ENCODE assay signal across 8 cellular contexts in genomic region chr1:10430216-10431064, GRCh38. TPM values are rescaled to one million over a fixed set of nuclear protein-coding genes. Genes with fewer than 3 reads are reported as not detected.
A peak's percentile ranks its signal among the peaks of the same experiment; 100 is the strongest.
DNase-seq lines count a peak whose midpoint lies in the region; ATAC-seq and TF ChIP-seq lines count a peak whose summit lies in the region.

Gene CENPS (plus strand): TSS chr1:10430433. CDS start chr1:10430518, 85 bp downstream.

- peak; percentile 92 for TF ChIP-seq CTCF in GM12864 (IDR thresholded peaks at IDR 0.05; ENCODE audit: low read depth, low read length, missing control alignments)
- peak; percentile 64 for TF ChIP-seq CTCF in NB4 (IDR thresholded peaks at IDR 0.05; ENCODE audit: low read depth, low read length)
- TF ChIP-seq CTCF in SU-DHL-6 (IDR thresholded peaks at IDR 0.05; ENCODE audit: insufficient read depth, low read length, poor library complexity, severe bottlenecking) = peak; percentile 74
- peak; percentile 92 for TF ChIP-seq CTCF in parathyroid adenoma (IDR thresholded peaks at IDR 0.05)
- peak; percentile 96 to 99 for TF ChIP-seq CTCF in tibial artery (IDR thresholded peaks at IDR 0.05)

- H3K9me3 ChIP-seq in SU-DHL-6 (ENCODE audit: insufficient read depth, low read length) = no peaks in the 10 kb centered on the region
- H3K9me3 ChIP-seq in parathyroid adenoma (ENCODE audit: control insufficient read depth, low read length) = no peaks in the 10 kb centered on the region
- H3K9me3 ChIP-seq in tibial artery = no peaks in the 10 kb centered on the region

- peak; percentile 78 for ATAC-seq in HG02571 (IDR thresholded peaks at IDR 0.05; ENCODE audit: unreplicated experiment)
- peak; percentile 98 for ATAC-seq in Right ventricle myocardium superior (ENCODE audit: poor library complexity)

- no peaks in the 10 kb centered on the region for H3K9me2 ChIP-seq in SU-DHL-6 (replicated peaks; ENCODE audit: insufficient read depth, low read length)

- H3K36me3 Mint-ChIP-seq in activated naive CD8-positive, alpha-beta T cell treated with anti-CD3 and anti-CD28 coated beads for 36 hours = peaks cover 5% of the 10 kb centered on the region

- no peaks in the 10 kb centered on the region for H3F3A ChIP-seq in SU-DHL-6 (ENCODE audit: insufficient read depth)

- no peaks in the 10 kb centered on the region for H3K36me3 ChIP-seq in SU-DHL-6 (ENCODE audit: low read length)
- no peaks in the 10 kb centered on the region for H3K36me3 ChIP-seq in parathyroid adenoma (ENCODE audit: control insufficient read depth, insufficient read depth, low read length)
- no peaks in the 10 kb centered on the region for H3K36me3 ChIP-seq in tibial artery

- H3K27me3 Mint-ChIP-seq in activated naive CD8-positive, alpha-beta T cell treated with anti-CD3 and anti-CD28 coated beads for 36 hours = no peaks in the 10 kb centered on the region

- H3K4me3 ChIP-seq in GM12864 (ENCODE audit: low read depth, low read length) = peak within 1 kb of the TSS; percentile 96
- peak within 1 kb of the TSS; percentile 84 for H3K4me3 ChIP-seq in NB4 (ENCODE audit: low read depth, low read length)
- peak within 1 kb of the TSS; percentile 90 for H3K4me3 ChIP-seq in SU-DHL-6 (ENCODE audit: insufficient read depth, low read length, poor library complexity, severe bottlenecking)
- peak within 1 kb of the TSS; percentile 95 for H3K4me3 ChIP-seq in parathyroid adenoma (ENCODE audit: low read depth, low read length)
- H3K4me3 ChIP-seq in tibial artery = peak within 1 kb of the TSS; percentile 59 to 65

- H3K4me3 Mint-ChIP-seq in activated naive CD8-positive, alpha-beta T cell treated with anti-CD3 and anti-CD28 coated beads for 36 hours = peak within 1 kb of the TSS; percentile 91

- peak within 1 kb of the TSS; percentile 96 for H2AFZ ChIP-seq in SU-DHL-6 (ENCODE audit: low read depth, low read length, severe bottlenecking)
- peak within 1 kb of the TSS; percentile 93 for H2AFZ ChIP-seq in parathyroid adenoma

- H3K9ac ChIP-seq in SU-DHL-6 (ENCODE audit: low read length) (peak within 1 kb of the TSS; percentile 88), parathyroid adenoma (no peak within 1 kb of the TSS)

- H3K4me2 ChIP-seq in SU-DHL-6 (ENCODE audit: low read depth, low read length, poor library complexity, severe bottlenecking) (peak within 1 kb of the TSS; percentile 95), parathyroid adenoma (ENCODE audit: low read length) (peak within 1 kb of the TSS; percentile 94)

- peak; percentile 60 for TF ChIP-seq POLR2A in NB4 (IDR thresholded peaks at IDR 0.05; ENCODE audit: extremely low read depth, insufficient read length)

- H3K27ac Mint-ChIP-seq in activated naive CD8-positive, alpha-beta T cell treated with anti-CD3 and anti-CD28 coated beads for 36 hours = peak within 1 kb of the TSS; percentile 96

- intact Hi-C loops in Right ventricle myocardium superior (cut with DNase I) (loop anchor here (10.0 kb wide), 1 partner anchor 64 kb away; no protein-coding TSS in a partner anchor), tibial artery (cut with DNase I; ENCODE audit: low total_unique reads) (loop anchor here (2.0 to 5.0 kb wide), 2 partner anchors 42 to 62 kb away; partner anchors contain the start of gene DFFA)

- peak; percentile 63 for DNase-seq in GM12864 (ENCODE audit: low read depth)
- DNase-seq in NB4 (ENCODE audit: low read depth) = peak; percentile 92
- peak; percentile 96 for DNase-seq in activated naive CD8-positive, alpha-beta T cell treated with anti-CD3 and anti-CD28 coated beads for 36 hours
- DNase-seq in Right ventricle myocardium superior = peak; percentile 95
- peak; percentile 82 to 92 for DNase-seq in tibial artery

- no peaks in the 10 kb centered on the region for H4K20me1 ChIP-seq in SU-DHL-6 (ENCODE audit: low read depth, low read length)

- H3K27ac ChIP-seq in SU-DHL-6 (ENCODE audit: low read depth, low read length) (peak within 1 kb of the TSS; percentile 83), parathyroid adenoma (peak within 1 kb of the TSS; percentile 27), tibial artery (peak within 1 kb of the TSS; percentile 55 to 57)

- no peaks in the 10 kb centered on the region for H3K4me1 ChIP-seq in parathyroid adenoma
- peaks cover 4 to 18% (median 9%) of the 10 kb centered on the region in 4 donors for H3K4me1 ChIP-seq in tibial artery

- H3K79me2 ChIP-seq in SU-DHL-6 (ENCODE audit: insufficient read depth, low read length) (no peaks in the 10 kb centered on the region), parathyroid adenoma (peaks cover 3% of the 10 kb centered on the region)

- no peaks in the 10 kb centered on the region for H3K9me3 Mint-ChIP-seq in activated naive CD8-positive, alpha-beta T cell treated with anti-CD3 and anti-CD28 coated beads for 36 hours

- H3K27me3 ChIP-seq in SU-DHL-6 (ENCODE audit: low read length) (no peaks in the 10 kb centered on the region), parathyroid adenoma (ENCODE audit: control insufficient read depth, insufficient read depth, low read length) (no peaks in the 10 kb centered on the region), tibial artery (no peaks in the 10 kb centered on the region)

- peaks cover 21% of the 10 kb centered on the region for H3K4me1 Mint-ChIP-seq in activated naive CD8-positive, alpha-beta T cell treated with anti-CD3 and anti-CD28 coated beads for 36 hours

RNA-seq across cellular contexts. Expression of gene CENPS, which starts in this region (rescaled TPM):
- 10 to 100 TPM; 28.5 to 30.6 TPM for total RNA-seq in activated naive CD8-positive, alpha-beta T cell treated with anti-CD3 and anti-CD28 coated beads for 36 hours
- 8.7 TPM for total RNA-seq in Right ventricle myocardium superior

Comparison
In these comparisons a context has a peak if more than half of its experiments do, and no peak if none do; other contexts are left out.
1. Peak in every context shown above with its lines: DNase-seq, ATAC-seq, H3K4me3 ChIP-seq and H3K27ac ChIP-seq.
2. H3K27ac ChIP-seq: peak in every context shown above with its lines; median percentile 83 in SU-DHL-6; 56 in tibial artery; 27 in parathyroid adenoma.